In the genomic region with DNA sequence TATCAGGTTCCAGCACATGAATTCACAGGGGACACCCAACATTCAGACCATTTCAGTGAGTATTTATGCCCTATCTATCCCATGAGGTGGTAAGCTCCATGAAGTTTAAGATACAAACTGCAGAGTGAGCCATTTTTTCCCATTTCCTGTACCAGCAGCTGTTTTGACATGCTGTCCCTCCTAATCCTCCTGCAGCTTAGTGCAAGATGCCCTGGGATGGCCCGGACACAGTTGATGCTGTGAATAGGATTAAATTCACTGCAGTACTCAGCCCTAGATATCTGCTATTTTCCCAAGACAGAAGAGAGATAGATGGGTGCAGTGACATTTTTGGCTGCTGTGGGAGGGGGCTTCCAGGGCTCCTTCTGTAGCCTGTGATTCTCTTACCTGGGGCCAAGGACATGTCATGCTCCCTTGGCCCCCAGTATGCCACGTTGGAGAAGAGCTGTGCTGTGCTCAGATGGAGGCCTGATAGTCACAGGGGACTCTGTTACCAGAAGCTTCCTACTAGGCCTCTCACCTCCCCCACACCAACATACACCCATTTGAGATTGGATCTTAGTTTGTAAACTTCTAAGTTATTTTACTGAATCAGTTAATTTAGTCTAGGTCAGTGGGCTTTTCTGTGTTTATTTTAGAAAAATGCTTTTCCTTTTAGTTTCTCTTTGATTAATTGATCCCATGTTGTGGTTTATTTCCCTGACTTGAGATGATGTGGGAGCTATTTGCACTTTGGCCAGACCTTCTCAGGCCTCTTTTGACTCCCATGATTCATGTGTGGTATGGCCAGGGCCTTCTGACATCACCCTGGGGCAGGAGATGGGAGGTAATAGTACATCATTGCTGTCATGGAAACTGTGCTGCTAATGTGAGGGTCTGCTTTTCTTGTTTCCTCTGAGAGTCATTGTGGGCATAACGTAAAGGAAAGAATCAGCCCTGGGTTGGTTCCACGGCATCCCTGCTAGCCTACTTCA, we compare ENCODE assay signal across 1 cellular context.
TF ChIP-seq lines count a peak whose summit lies in the region.

No MANE protein-coding gene starts in this region.

TF ChIP-seq in WTC11, 78 proteins besides CTCF, POLR2A, EP300 and RAD21 (continued from another document):
- TF ChIP-seq, protein P1, sequence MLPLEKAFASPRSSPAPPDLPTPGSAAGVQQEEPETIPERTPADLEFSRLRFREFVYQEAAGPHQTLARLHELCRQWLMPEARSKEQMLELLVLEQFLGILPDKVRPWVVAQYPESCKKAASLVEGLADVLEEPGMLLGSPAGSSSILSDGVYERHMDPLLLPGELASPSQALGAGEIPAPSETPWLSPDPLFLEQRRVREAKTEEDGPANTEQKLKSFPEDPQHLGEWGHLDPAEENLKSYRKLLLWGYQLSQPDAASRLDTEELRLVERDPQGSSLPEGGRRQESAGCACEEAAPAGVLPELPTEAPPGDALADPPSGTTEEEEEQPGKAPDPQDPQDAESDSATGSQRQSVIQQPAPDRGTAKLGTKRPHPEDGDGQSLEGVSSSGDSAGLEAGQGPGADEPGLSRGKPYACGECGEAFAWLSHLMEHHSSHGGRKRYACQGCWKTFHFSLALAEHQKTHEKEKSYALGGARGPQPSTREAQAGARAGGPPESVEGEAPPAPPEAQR (CRISPR knock-in tag; IDR thresholded peaks at IDR 0.05), result no peak
- TF ChIP-seq, protein P2, sequence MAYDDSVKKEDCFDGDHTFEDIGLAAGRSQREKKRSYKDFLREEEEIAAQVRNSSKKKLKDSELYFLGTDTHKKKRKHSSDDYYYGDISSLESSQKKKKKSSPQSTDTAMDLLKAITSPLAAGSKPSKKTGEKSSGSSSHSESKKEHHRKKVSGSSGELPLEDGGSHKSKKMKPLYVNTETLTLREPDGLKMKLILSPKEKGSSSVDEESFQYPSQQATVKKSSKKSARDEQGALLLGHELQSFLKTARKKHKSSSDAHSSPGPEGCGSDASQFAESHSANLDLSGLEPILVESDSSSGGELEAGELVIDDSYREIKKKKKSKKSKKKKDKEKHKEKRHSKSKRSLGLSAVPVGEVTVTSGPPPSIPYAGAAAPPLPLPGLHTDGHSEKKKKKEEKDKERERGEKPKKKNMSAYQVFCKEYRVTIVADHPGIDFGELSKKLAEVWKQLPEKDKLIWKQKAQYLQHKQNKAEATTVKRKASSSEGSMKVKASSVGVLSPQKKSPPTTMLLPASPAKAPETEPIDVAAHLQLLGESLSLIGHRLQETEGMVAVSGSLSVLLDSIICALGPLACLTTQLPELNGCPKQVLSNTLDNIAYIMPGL (CRISPR knock-in tag; IDR thresholded peaks at IDR 0.05), result no peak
- TF ChIP-seq, protein P3, sequence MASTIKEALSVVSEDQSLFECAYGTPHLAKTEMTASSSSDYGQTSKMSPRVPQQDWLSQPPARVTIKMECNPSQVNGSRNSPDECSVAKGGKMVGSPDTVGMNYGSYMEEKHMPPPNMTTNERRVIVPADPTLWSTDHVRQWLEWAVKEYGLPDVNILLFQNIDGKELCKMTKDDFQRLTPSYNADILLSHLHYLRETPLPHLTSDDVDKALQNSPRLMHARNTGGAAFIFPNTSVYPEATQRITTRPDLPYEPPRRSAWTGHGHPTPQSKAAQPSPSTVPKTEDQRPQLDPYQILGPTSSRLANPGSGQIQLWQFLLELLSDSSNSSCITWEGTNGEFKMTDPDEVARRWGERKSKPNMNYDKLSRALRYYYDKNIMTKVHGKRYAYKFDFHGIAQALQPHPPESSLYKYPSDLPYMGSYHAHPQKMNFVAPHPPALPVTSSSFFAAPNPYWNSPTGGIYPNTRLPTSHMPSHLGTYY (CRISPR knock-in tag; IDR thresholded peaks at IDR 0.05), result no peak
- TF ChIP-seq, protein P4, sequence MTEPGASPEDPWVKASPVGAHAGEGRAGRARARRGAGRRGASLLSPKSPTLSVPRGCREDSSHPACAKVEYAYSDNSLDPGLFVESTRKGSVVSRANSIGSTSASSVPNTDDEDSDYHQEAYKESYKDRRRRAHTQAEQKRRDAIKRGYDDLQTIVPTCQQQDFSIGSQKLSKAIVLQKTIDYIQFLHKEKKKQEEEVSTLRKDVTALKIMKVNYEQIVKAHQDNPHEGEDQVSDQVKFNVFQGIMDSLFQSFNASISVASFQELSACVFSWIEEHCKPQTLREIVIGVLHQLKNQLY (CRISPR knock-in tag; IDR thresholded peaks at IDR 0.05), result no peak
- no peak for TF ChIP-seq IRF2 (CRISPR knock-in tag; IDR thresholded peaks at IDR 0.05; ENCODE audit: borderline replicate concordance, low read depth)
- TF ChIP-seq NR1H2 (CRISPR knock-in tag; IDR thresholded peaks at IDR 0.05), result no peak
- no peak for TF ChIP-seq NR2C2 (CRISPR knock-in tag; IDR thresholded peaks at IDR 0.05)
- TF ChIP-seq, protein P5, sequence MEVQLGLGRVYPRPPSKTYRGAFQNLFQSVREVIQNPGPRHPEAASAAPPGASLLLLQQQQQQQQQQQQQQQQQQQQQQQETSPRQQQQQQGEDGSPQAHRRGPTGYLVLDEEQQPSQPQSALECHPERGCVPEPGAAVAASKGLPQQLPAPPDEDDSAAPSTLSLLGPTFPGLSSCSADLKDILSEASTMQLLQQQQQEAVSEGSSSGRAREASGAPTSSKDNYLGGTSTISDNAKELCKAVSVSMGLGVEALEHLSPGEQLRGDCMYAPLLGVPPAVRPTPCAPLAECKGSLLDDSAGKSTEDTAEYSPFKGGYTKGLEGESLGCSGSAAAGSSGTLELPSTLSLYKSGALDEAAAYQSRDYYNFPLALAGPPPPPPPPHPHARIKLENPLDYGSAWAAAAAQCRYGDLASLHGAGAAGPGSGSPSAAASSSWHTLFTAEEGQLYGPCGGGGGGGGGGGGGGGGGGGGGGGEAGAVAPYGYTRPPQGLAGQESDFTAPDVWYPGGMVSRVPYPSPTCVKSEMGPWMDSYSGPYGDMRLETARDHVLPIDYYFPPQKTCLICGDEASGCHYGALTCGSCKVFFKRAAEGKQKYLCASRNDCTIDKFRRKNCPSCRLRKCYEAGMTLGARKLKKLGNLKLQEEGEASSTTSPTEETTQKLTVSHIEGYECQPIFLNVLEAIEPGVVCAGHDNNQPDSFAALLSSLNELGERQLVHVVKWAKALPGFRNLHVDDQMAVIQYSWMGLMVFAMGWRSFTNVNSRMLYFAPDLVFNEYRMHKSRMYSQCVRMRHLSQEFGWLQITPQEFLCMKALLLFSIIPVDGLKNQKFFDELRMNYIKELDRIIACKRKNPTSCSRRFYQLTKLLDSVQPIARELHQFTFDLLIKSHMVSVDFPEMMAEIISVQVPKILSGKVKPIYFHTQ (CRISPR knock-in tag; IDR thresholded peaks at IDR 0.05), result no peak
- TF ChIP-seq, protein P6, sequence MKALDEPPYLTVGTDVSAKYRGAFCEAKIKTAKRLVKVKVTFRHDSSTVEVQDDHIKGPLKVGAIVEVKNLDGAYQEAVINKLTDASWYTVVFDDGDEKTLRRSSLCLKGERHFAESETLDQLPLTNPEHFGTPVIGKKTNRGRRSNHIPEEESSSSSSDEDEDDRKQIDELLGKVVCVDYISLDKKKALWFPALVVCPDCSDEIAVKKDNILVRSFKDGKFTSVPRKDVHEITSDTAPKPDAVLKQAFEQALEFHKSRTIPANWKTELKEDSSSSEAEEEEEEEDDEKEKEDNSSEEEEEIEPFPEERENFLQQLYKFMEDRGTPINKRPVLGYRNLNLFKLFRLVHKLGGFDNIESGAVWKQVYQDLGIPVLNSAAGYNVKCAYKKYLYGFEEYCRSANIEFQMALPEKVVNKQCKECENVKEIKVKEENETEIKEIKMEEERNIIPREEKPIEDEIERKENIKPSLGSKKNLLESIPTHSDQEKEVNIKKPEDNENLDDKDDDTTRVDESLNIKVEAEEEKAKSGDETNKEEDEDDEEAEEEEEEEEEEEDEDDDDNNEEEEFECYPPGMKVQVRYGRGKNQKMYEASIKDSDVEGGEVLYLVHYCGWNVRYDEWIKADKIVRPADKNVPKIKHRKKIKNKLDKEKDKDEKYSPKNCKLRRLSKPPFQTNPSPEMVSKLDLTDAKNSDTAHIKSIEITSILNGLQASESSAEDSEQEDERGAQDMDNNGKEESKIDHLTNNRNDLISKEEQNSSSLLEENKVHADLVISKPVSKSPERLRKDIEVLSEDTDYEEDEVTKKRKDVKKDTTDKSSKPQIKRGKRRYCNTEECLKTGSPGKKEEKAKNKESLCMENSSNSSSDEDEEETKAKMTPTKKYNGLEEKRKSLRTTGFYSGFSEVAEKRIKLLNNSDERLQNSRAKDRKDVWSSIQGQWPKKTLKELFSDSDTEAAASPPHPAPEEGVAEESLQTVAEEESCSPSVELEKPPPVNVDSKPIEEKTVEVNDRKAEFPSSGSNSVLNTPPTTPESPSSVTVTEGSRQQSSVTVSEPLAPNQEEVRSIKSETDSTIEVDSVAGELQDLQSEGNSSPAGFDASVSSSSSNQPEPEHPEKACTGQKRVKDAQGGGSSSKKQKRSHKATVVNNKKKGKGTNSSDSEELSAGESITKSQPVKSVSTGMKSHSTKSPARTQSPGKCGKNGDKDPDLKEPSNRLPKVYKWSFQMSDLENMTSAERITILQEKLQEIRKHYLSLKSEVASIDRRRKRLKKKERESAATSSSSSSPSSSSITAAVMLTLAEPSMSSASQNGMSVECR (CRISPR knock-in tag; IDR thresholded peaks at IDR 0.05; ENCODE audit: borderline replicate concordance), result no peak
- TF ChIP-seq NR3C1 (CRISPR knock-in tag; conservative IDR thresholded peaks at IDR 0.05; ENCODE audit: low read depth), result no peak
- no peak for TF ChIP-seq JUN (CRISPR knock-in tag; IDR thresholded peaks at IDR 0.05)
